In genomic region chr19:14164724-14165493, GRCh38 we compare ENCODE assay signal across 17 cellular contexts. TPM values are rescaled to one million over a fixed set of nuclear protein-coding genes. Genes with fewer than 3 reads are reported as not detected.
DNase-seq lines count a peak whose midpoint lies in the region; ATAC-seq, FAIRE-seq and TF ChIP-seq lines count a peak whose summit lies in the region.
"Had no signal": no experiment of that assay in that cellular context is flagged by ENCODE, and none has a peak within 500 bp of the region (broad histone marks: within the 10 kb centered on the region; RNA-seq: fewer than 3 reads in every experiment).

No MANE protein-coding gene starts in this region.

- in situ Hi-C loops in GM12878 (cut with MboI) = no loop called here

- H4K20me1 ChIP-seq in GM12878 (ENCODE audit: control insufficient read depth, insufficient read depth) = no peaks in the 10 kb centered on the region; the same call in 1 of the 2 replicates

- POLR2A ChIA-PET in GM12878 (lab: Charles Lee) = no interaction called here

- H3K4me3 Mint-ChIP-seq in activated CD8-positive, alpha-beta memory T cell treated with anti-CD3 and anti-CD28 coated beads, Interleukin-2, amount 10 ng/mL, durations not matched to agents 7 days and 5 days = no peak overlapping the region
- peak overlapping the region; percentile 76 for H3K4me3 Mint-ChIP-seq in stimulated activated effector memory CD8-positive, alpha-beta T cell treated with anti-CD3 and anti-CD28 coated beads, Interleukin-12 subunit alpha, Interleukin-12 subunit beta, amount 100 ng/mL, for 72 hours
- no peak overlapping the region for H3K4me3 Mint-ChIP-seq in activated naive CD4-positive, alpha-beta T cell treated with anti-CD3 and anti-CD28 coated beads, Interleukin-2, amount 10 ng/mL, durations not matched to agents 7 days and 5 days

- TF ChIP-seq EP300 in GM12878 (IDR thresholded peaks at IDR 0.05; ENCODE audit: borderline replicate concordance in 1 of 2, control insufficient read depth in 1 of 2, low read depth in 2 of 2, low read length in 2 of 2) = no peak

- no peaks in the 10 kb centered on the region for H3K27me3 Mint-ChIP-seq in activated CD8-positive, alpha-beta memory T cell treated with anti-CD3 and anti-CD28 coated beads, Interleukin-2, amount 10 ng/mL, durations not matched to agents 7 days and 5 days
- peaks cover 3% of the 10 kb centered on the region for H3K27me3 Mint-ChIP-seq in activated naive CD4-positive, alpha-beta T cell treated with anti-CD3 and anti-CD28 coated beads, Interleukin-2, amount 10 ng/mL, durations not matched to agents 7 days and 5 days
- H3K27me3 Mint-ChIP-seq: CD8-positive, alpha-beta memory T cell had no signal

- no peaks in the 10 kb centered on the region for H3K79me1 ChIP-seq in mesenchymal stem cell (replicated peaks; ENCODE audit: low read length, poor library complexity, severe bottlenecking)

- CTCF ChIA-PET in activated CD8-positive, alpha-beta memory T cell treated with anti-CD3 and anti-CD28 coated beads, Interleukin-2, amount 10 ng/mL, durations not matched to agents 7 days and 5 days (lab: Charles Lee) = no interaction called here
- CTCF ChIA-PET in GM12878 (lab: Yijun Ruan, JAX) = no interaction called here
- CTCF ChIA-PET in activated naive CD4-positive, alpha-beta T cell treated with anti-CD3 and anti-CD28 coated beads, Interleukin-2, amount 10 ng/mL, durations not matched to agents 7 days and 5 days (lab: Charles Lee) = no interaction called here

- no TSS peak for BruUV-seq in GM12878 (replicated peaks; lab: Mats Ljungman, UMichigan)

- no peak for TF ChIP-seq RAD21 in GM12878 (IDR thresholded peaks at IDR 0.05; ENCODE audit: insufficient read depth, low read depth, low read length)

- ATAC-seq in activated CD8-positive, alpha-beta memory T cell treated with anti-CD3 and anti-CD28 coated beads, Interleukin-2, amount 10 ng/mL, durations not matched to agents 7 days and 5 days = no peak
- ATAC-seq in GM12878 = no peak
- ATAC-seq in stimulated activated effector memory CD8-positive, alpha-beta T cell treated with anti-CD3 and anti-CD28 coated beads, Interleukin-12 subunit alpha, Interleukin-12 subunit beta, amount 100 ng/mL, for 72 hours = no peak
- ATAC-seq: HCT116 had no signal

- H3K18ac ChIP-seq in mesenchymal stem cell (ENCODE audit: low read depth in 1 of 2, low read length in 2 of 2) = no peak overlapping the region

- H4K8ac ChIP-seq in mesenchymal stem cell (ENCODE audit: low read length) = no peak overlapping the region

- H2BK15ac ChIP-seq in mesenchymal stem cell (ENCODE audit: low read depth, poor library complexity, severe bottlenecking) = no peak overlapping the region

- no peak overlapping the region for H3K14ac ChIP-seq in mesenchymal stem cell (ENCODE audit: low read length in 2 of 2)

- H2AFZ ChIP-seq in GM12878 (ENCODE audit: control insufficient read depth, low read depth, low read length) (no peak overlapping the region), mesenchymal stem cell (ENCODE audit: low read depth, low read length) (no peak overlapping the region)

- no peaks in the 10 kb centered on the region for H3K9me3 ChIP-seq in GM12878 (replicated peaks; ENCODE audit: control insufficient read depth, insufficient read depth, low read length)
- no peaks in the 10 kb centered on the region for H3K9me3 ChIP-seq in mesenchymal stem cell (ENCODE audit: control insufficient read depth, low read length)
- H3K9me3 ChIP-seq in colonic mucosa = no peaks in the 10 kb centered on the region
- H3K9me3 ChIP-seq: Caco-2 had no signal

- H3K9ac ChIP-seq in GM12878 (ENCODE audit: control insufficient read depth, insufficient read depth, low read length) (no peak overlapping the region), mesenchymal stem cell (ENCODE audit: low read length) (no peak overlapping the region), colonic mucosa (ENCODE audit: low read depth in 2 of 2, low read length in 2 of 2) (no peak overlapping the region)

- RAD21 ChIA-PET in GM12878 (lab: Charles Lee; ENCODE audit: unreplicated experiment) = no interaction called here

- no peak overlapping the region for H2BK5ac ChIP-seq in mesenchymal stem cell (ENCODE audit: low read depth, low read length, poor library complexity, severe bottlenecking)

- H4K91ac ChIP-seq in mesenchymal stem cell (ENCODE audit: low read length) = peak overlapping the region; percentile 28

- TF ChIP-seq CTCF in GM12878 (IDR thresholded peaks at IDR 0.05 in 2 of 3, conservative IDR thresholded peaks at IDR 0.05 in 1 of 3; ENCODE audit: control insufficient read depth in 2 of 3, extremely low read depth in 1 of 3, insufficient read depth in 1 of 3, low read depth in 3 of 3, low read length in 3 of 3) (no peak), colonic mucosa (IDR thresholded peaks at IDR 0.05) (no peak)

- no peak overlapping the region for H2AK5ac ChIP-seq in mesenchymal stem cell (ENCODE audit: low read length, severe bottlenecking)

- peaks cover 22% of the 10 kb centered on the region for H3K4me1 Mint-ChIP-seq in activated CD8-positive, alpha-beta memory T cell treated with anti-CD3 and anti-CD28 coated beads, Interleukin-2, amount 10 ng/mL, durations not matched to agents 7 days and 5 days
- H3K4me1 Mint-ChIP-seq in stimulated activated effector memory CD8-positive, alpha-beta T cell treated with anti-CD3 and anti-CD28 coated beads, Interleukin-12 subunit alpha, Interleukin-12 subunit beta, amount 100 ng/mL, for 72 hours = peaks cover 30% of the 10 kb centered on the region
- H3K4me1 Mint-ChIP-seq in activated naive CD4-positive, alpha-beta T cell treated with anti-CD3 and anti-CD28 coated beads, Interleukin-2, amount 10 ng/mL, durations not matched to agents 7 days and 5 days = peaks cover 31% of the 10 kb centered on the region

- H3K4me2 ChIP-seq in GM12878 (ENCODE audit: control insufficient read depth, insufficient read depth) (no peak overlapping the region), mesenchymal stem cell (ENCODE audit: low read length, poor library complexity, severe bottlenecking) (no peak overlapping the region)

- no peaks in the 10 kb centered on the region for H3K79me2 ChIP-seq in GM12878 (ENCODE audit: control insufficient read depth, insufficient read depth, low read length)

- peak; percentile 42 for DNase-seq in activated CD8-positive, alpha-beta memory T cell treated with anti-CD3 and anti-CD28 coated beads, Interleukin-2, amount 50 U/mL, for 48 hours
- no peak for DNase-seq in activated CD8-positive, alpha-beta memory T cell treated with anti-CD3 and anti-CD28 coated beads, Interleukin-2, amount 10 ng/mL, durations not matched to agents 7 days and 5 days
- no peak for DNase-seq in GM12878 (ENCODE audit: low read depth, low spot score)
- no peak for DNase-seq in mesenchymal stem cell
- no peak for DNase-seq in stimulated activated effector memory CD8-positive, alpha-beta T cell treated with anti-CD3 and anti-CD28 coated beads, Interleukin-12 subunit alpha, Interleukin-12 subunit beta, amount 100 ng/mL, for 72 hours (ENCODE audit: low spot score in 2 of 2)
- no peak for DNase-seq in amniotic stem cell (lab: John Stamatoyannopoulos, UW)
- DNase-seq in colonic mucosa = no peak
- DNase-seq in activated naive CD4-positive, alpha-beta T cell treated with anti-CD3 and anti-CD28 coated beads, Interleukin-2, amount 10 ng/mL, durations not matched to agents 7 days and 5 days = no peak
- DNase-seq: 8988T; ACHN; Caco-2; CD8-positive, alpha-beta memory T cell; DMS53 had no signal

- no peaks in the 10 kb centered on the region for H3K4me1 ChIP-seq in GM12878 (ENCODE audit: control insufficient read depth, insufficient read depth, low read length)
- H3K4me1 ChIP-seq in mesenchymal stem cell (ENCODE audit: control insufficient read depth, insufficient read depth, low read depth, low read length) = peaks cover 10% of the 10 kb centered on the region
- no peaks in the 10 kb centered on the region for H3K4me1 ChIP-seq in colonic mucosa
- H3K4me1 ChIP-seq: Caco-2 had no signal

- no peaks in the 10 kb centered on the region for H3K27me3 ChIP-seq in GM12878 (replicated peaks in 1 of 2; ENCODE audit: control insufficient read depth in 2 of 2, insufficient read depth in 2 of 2, low read length in 1 of 2)
- no peaks in the 10 kb centered on the region for H3K27me3 ChIP-seq in mesenchymal stem cell (ENCODE audit: control insufficient read depth in 1 of 2, insufficient read depth in 1 of 2, low read length in 2 of 2)
- no peaks in the 10 kb centered on the region for H3K27me3 ChIP-seq in colonic mucosa

- H3K23ac ChIP-seq in mesenchymal stem cell (ENCODE audit: low read length in 2 of 2) = no peak overlapping the region

- 27% methylated on average over 16 of the region's 16 CpGs for WGBS in GM12878 (ENCODE audit: insufficient coverage, insufficient replicate concordance, low lambda C conversion rate, missing lambda C conversion rate)
- WGBS in mesenchymal stem cell = 90% methylated on average over 14 of the region's 16 CpGs

- no peaks in the 10 kb centered on the region for H3K36me3 ChIP-seq in GM12878 (ENCODE audit: control insufficient read depth in 2 of 2, insufficient read depth in 2 of 2, low read length in 1 of 2)
- peaks cover 7 to 74% of the 10 kb centered on the region in 2 experiments for H3K36me3 ChIP-seq in mesenchymal stem cell (ENCODE audit: control insufficient read depth in 1 of 2, insufficient read depth in 2 of 2, low read depth in 1 of 2, low read length in 2 of 2)
- no peaks in the 10 kb centered on the region for H3K36me3 ChIP-seq in colonic mucosa

- no peak for FAIRE-seq in GM12878 (lab: Jason Lieb, UNC)
- FAIRE-seq: GM18507 had no signal

- H3K36me3 Mint-ChIP-seq in activated CD8-positive, alpha-beta memory T cell treated with anti-CD3 and anti-CD28 coated beads, Interleukin-2, amount 10 ng/mL, durations not matched to agents 7 days and 5 days = no peaks in the 10 kb centered on the region
- peaks cover 29% of the 10 kb centered on the region for H3K36me3 Mint-ChIP-seq in stimulated activated effector memory CD8-positive, alpha-beta T cell treated with anti-CD3 and anti-CD28 coated beads, Interleukin-12 subunit alpha, Interleukin-12 subunit beta, amount 100 ng/mL, for 72 hours
- H3K36me3 Mint-ChIP-seq in activated naive CD4-positive, alpha-beta T cell treated with anti-CD3 and anti-CD28 coated beads, Interleukin-2, amount 10 ng/mL, durations not matched to agents 7 days and 5 days = peaks cover 6% of the 10 kb centered on the region
- H3K36me3 Mint-ChIP-seq: IgD-negative memory B cell had no signal

- H2BK12ac ChIP-seq in mesenchymal stem cell (ENCODE audit: low read length in 2 of 2) = no peak overlapping the region

- H3K9me3 Mint-ChIP-seq in activated CD8-positive, alpha-beta memory T cell treated with anti-CD3 and anti-CD28 coated beads, Interleukin-2, amount 10 ng/mL, durations not matched to agents 7 days and 5 days (ENCODE audit: low read depth) = no peaks in the 10 kb centered on the region
- H3K9me3 Mint-ChIP-seq in stimulated activated effector memory CD8-positive, alpha-beta T cell treated with anti-CD3 and anti-CD28 coated beads, Interleukin-12 subunit alpha, Interleukin-12 subunit beta, amount 100 ng/mL, for 72 hours = no peaks in the 10 kb centered on the region
- H3K9me3 Mint-ChIP-seq in activated naive CD4-positive, alpha-beta T cell treated with anti-CD3 and anti-CD28 coated beads, Interleukin-2, amount 10 ng/mL, durations not matched to agents 7 days and 5 days = no peaks in the 10 kb centered on the region
- H3K9me3 Mint-ChIP-seq: CD8-positive, alpha-beta memory T cell; IgD-negative memory B cell had no signal

- no peak overlapping the region for H3K27ac Mint-ChIP-seq in activated CD8-positive, alpha-beta memory T cell treated with anti-CD3 and anti-CD28 coated beads, Interleukin-2, amount 10 ng/mL, durations not matched to agents 7 days and 5 days
- H3K27ac Mint-ChIP-seq in stimulated activated effector memory CD8-positive, alpha-beta T cell treated with anti-CD3 and anti-CD28 coated beads, Interleukin-12 subunit alpha, Interleukin-12 subunit beta, amount 100 ng/mL, for 72 hours = no peak overlapping the region
- H3K27ac Mint-ChIP-seq in activated naive CD4-positive, alpha-beta T cell treated with anti-CD3 and anti-CD28 coated beads, Interleukin-2, amount 10 ng/mL, durations not matched to agents 7 days and 5 days = no peak overlapping the region
- H3K27ac Mint-ChIP-seq: CD14-positive monocyte, IgD-negative memory B cell had no signal

- intact Hi-C loops in GM12878 (cut with micrococcal nuclease; ENCODE audit: unreplicated experiment) (no loop called here), colonic mucosa (cut with DNase I) (no loop called here)

- SMC1A ChIA-PET in GM12878 (lab: Charles Lee; ENCODE audit: uncharacterized antibody, unreplicated experiment) = no interaction called here

- H3K27ac ChIP-seq in GM12878 (ENCODE audit: control insufficient read depth, insufficient read depth) (no peak overlapping the region), mesenchymal stem cell (ENCODE audit: low read length, poor library complexity, severe bottlenecking) (no peak overlapping the region), colonic mucosa (no peak overlapping the region)

- H3K4ac ChIP-seq in mesenchymal stem cell (ENCODE audit: low read depth in 1 of 2, low read length in 2 of 2) = no peak overlapping the region

- H3K4me3 ChIP-seq in GM12878 = no peak overlapping the region
- H3K4me3 ChIP-seq in mesenchymal stem cell (ENCODE audit: insufficient read depth in 1 of 2, low read depth in 1 of 2, low read length in 2 of 2) = no peak overlapping the region
- H3K4me3 ChIP-seq in colonic mucosa = no peak overlapping the region

- H2BK120ac ChIP-seq in mesenchymal stem cell (ENCODE audit: low read depth, low read length) = no peak overlapping the region

- TF ChIP-seq POLR2A in GM12878 (IDR thresholded peaks at IDR 0.05; ENCODE audit: low read depth, low read length) = 0 out of 2 replicates have a peak, but pooled peaks have one; percentile 25

RNA-seq across cellular contexts. Expression of gene ASF1B, which starts 28.5 kb away (rescaled TPM):
- total RNA-seq in activated CD8-positive, alpha-beta memory T cell treated with anti-CD3 and anti-CD28 coated beads, Interleukin-2, amount 10 ng/mL, durations not matched to agents 7 days and 5 days = 100 to 1,000 TPM; 117 to 124 TPM
- 2.5 and 2.9 TPM in 2 replicates for total RNA-seq in GM12878 (2013; cell fraction: nucleolus; rRNA removed)
- total RNA-seq in GM12878 (2014; rRNA removed) (123 and 132 TPM in 2 replicates), GM12878 (2014; rRNA removed; fragmentation: Illumina TruSeq; extraction: Trizol) (50.4 and 53.8 TPM in 2 replicates), GM12878 (2021) (95.3 and 95.6 TPM in 2 replicates), colonic mucosa (10 to 100 TPM; 12.9 to 64.0 TPM)
- polyA plus RNA-seq in GM12878 (2011; ENCODE audit: low read depth) = 27.5 TPM
- polyA plus RNA-seq in GM12878 (2011; rRNA removed) (34.9 and 57.1 TPM in 2 replicates), GM12878 (2014; fragmentation: Illumina TruSeq; extraction: Trizol) (62.9 and 85.2 TPM in 2 replicates), GM12878 (2014; fragmentation: Nextera tagmentation; extraction: Ambion mirVana) (10 to 100 TPM; 10.4 to 23.1 TPM), GM12878 (2014; rRNA removed) (103 and 115 TPM in 2 replicates), GM12878 (2016; fragmentation: Nextera tagmentation; extraction: Ambion mirVana) (100 to 1,000 TPM; 190 to 217 TPM)
- 67.2 and 86.4 TPM in 2 replicates for polyA plus RNA-seq in GM12878 (2011; cell fraction: cytosol; rRNA removed)
- polyA plus RNA-seq in GM12878 (2011; cell fraction: nucleus; rRNA removed) = 31.1 and 37.8 TPM in 2 replicates
- polyA plus RNA-seq in GM12878 (2012) = 47.4 and 61.6 TPM in 2 replicates
- polyA minus RNA-seq in GM12878 (2011; rRNA and poly(A)+ RNA removed) = 30.4 and 50.9 TPM in 2 replicates
- polyA minus RNA-seq in GM12878 (2011; cell fraction: cytosol; rRNA and poly(A)+ RNA removed) = 26.6 and 27.8 TPM in 2 replicates
- 9.8 and 15.9 TPM in 2 replicates for polyA minus RNA-seq in GM12878 (2011; cell fraction: nucleus; rRNA and poly(A)+ RNA removed)
- polyA plus RNA-seq in mesenchymal stem cell (2013, experiment 1 of 2) = 3.5 TPM
- 3.5 TPM for polyA plus RNA-seq in mesenchymal stem cell (2013, experiment 2 of 2)

RNA-seq across cellular contexts. Expression of gene ADGRL1, which starts 41.1 kb away (rescaled TPM):
- total RNA-seq in activated CD8-positive, alpha-beta memory T cell treated with anti-CD3 and anti-CD28 coated beads, Interleukin-2, amount 10 ng/mL, durations not matched to agents 7 days and 5 days = 1 to 10 TPM; 3.7 to 4.3 TPM
- 22.3 and 24.4 TPM in 2 replicates for total RNA-seq in GM12878 (2013; cell fraction: nucleolus; rRNA removed)
- total RNA-seq in GM12878 (2014; rRNA removed) (1.4 and 1.9 TPM in 2 replicates), GM12878 (2014; rRNA removed; fragmentation: Illumina TruSeq; extraction: Trizol) (0.45 and 0.92 TPM in 2 replicates), GM12878 (2021) (4.8 and 5.0 TPM in 2 replicates), colonic mucosa (10 to 100 TPM; 18.4 to 28.0 TPM)
- polyA plus RNA-seq in GM12878 (2011; ENCODE audit: low read depth) = 0.20 TPM
- polyA plus RNA-seq in GM12878 (2011; rRNA removed) (0.24 and 1.4 TPM in 2 replicates), GM12878 (2014; fragmentation: Illumina TruSeq; extraction: Trizol) (0.24 and 0.97 TPM in 2 replicates), GM12878 (2014; fragmentation: Nextera tagmentation; extraction: Ambion mirVana) (under 1 TPM; 0.05 to 0.14 TPM), GM12878 (2014; rRNA removed) (1.7 and 4.5 TPM in 2 replicates), GM12878 (2016; fragmentation: Nextera tagmentation; extraction: Ambion mirVana) (under 1 TPM; 0.24 to 0.25 TPM)
- 1.5 and 2.1 TPM in 2 replicates for polyA plus RNA-seq in GM12878 (2011; cell fraction: cytosol; rRNA removed)
- polyA plus RNA-seq in GM12878 (2011; cell fraction: nucleus; rRNA removed) = 6.3 and 11.5 TPM in 2 replicates
- 1.9 and 2.0 TPM in 2 replicates for polyA plus RNA-seq in GM12878 (2012)
- polyA minus RNA-seq in GM12878 (2011; rRNA and poly(A)+ RNA removed) = 3.3 and 4.8 TPM in 2 replicates
- 2.7 and 4.3 TPM in 2 replicates for polyA minus RNA-seq in GM12878 (2011; cell fraction: cytosol; rRNA and poly(A)+ RNA removed)
- polyA minus RNA-seq in GM12878 (2011; cell fraction: nucleus; rRNA and poly(A)+ RNA removed) = 1.5 and 3.0 TPM in 2 replicates
- 8.3 TPM for polyA plus RNA-seq in mesenchymal stem cell (2013, experiment 1 of 2)
- polyA plus RNA-seq in mesenchymal stem cell (2013, experiment 2 of 2) = 9.0 TPM
- polyA plus RNA-seq: CD14-positive monocyte had no signal

RNA-seq across cellular contexts. Expression of gene PRKACA, which starts 47.3 kb away (rescaled TPM):
- 10 to 100 TPM; 42.3 to 65.4 TPM for total RNA-seq in activated CD8-positive, alpha-beta memory T cell treated with anti-CD3 and anti-CD28 coated beads, Interleukin-2, amount 10 ng/mL, durations not matched to agents 7 days and 5 days
- total RNA-seq in GM12878 (2013; cell fraction: nucleolus; rRNA removed) = 11.5 and 11.6 TPM in 2 replicates
- total RNA-seq in GM12878 (2014; rRNA removed) = 12.9 and 14.9 TPM in 2 replicates
- 10.4 and 11.2 TPM in 2 replicates for total RNA-seq in GM12878 (2014; rRNA removed; fragmentation: Illumina TruSeq; extraction: Trizol)
- total RNA-seq in GM12878 (2021) = 67.7 and 68.5 TPM in 2 replicates
- 26.1 TPM for polyA plus RNA-seq in GM12878 (2011; ENCODE audit: low read depth)
- 10.6 and 11.9 TPM in 2 replicates for polyA plus RNA-seq in GM12878 (2011; rRNA removed)
- polyA plus RNA-seq in GM12878 (2011; cell fraction: cytosol; rRNA removed) = 23.1 and 25.8 TPM in 2 replicates
- polyA plus RNA-seq in GM12878 (2011; cell fraction: nucleus; rRNA removed) = 9.5 and 16.8 TPM in 2 replicates
- polyA plus RNA-seq in GM12878 (2012) = 28.6 and 38.0 TPM in 2 replicates
- 44.3 and 56.8 TPM in 2 replicates for polyA plus RNA-seq in GM12878 (2014; fragmentation: Illumina TruSeq; extraction: Trizol)
- 1 to 10 TPM in 1 of 2 experiments, under 1 TPM in 1; 0.53 to 1.3 TPM for polyA plus RNA-seq in GM12878 (2014; fragmentation: Nextera tagmentation; extraction: Ambion mirVana)
- 40.8 and 46.1 TPM in 2 replicates for polyA plus RNA-seq in GM12878 (2014; rRNA removed)
- 1 to 10 TPM; 3.3 to 3.5 TPM for polyA plus RNA-seq in GM12878 (2016; fragmentation: Nextera tagmentation; extraction: Ambion mirVana)
- polyA minus RNA-seq in GM12878 (2011; rRNA and poly(A)+ RNA removed) = 17.0 and 23.7 TPM in 2 replicates
- polyA minus RNA-seq in GM12878 (2011; cell fraction: cytosol; rRNA and poly(A)+ RNA removed) = 11.2 and 15.5 TPM in 2 replicates
- polyA minus RNA-seq in GM12878 (2011; cell fraction: nucleus; rRNA and poly(A)+ RNA removed) = 5.1 and 9.7 TPM in 2 replicates
- polyA plus RNA-seq in mesenchymal stem cell (2013, experiment 1 of 2) = 96.5 TPM
- polyA plus RNA-seq in mesenchymal stem cell (2013, experiment 2 of 2) = 94.5 TPM
- total RNA-seq in colonic mucosa = 10 to 100 TPM; 71.0 to 89.3 TPM
